In the genomic region with DNA sequence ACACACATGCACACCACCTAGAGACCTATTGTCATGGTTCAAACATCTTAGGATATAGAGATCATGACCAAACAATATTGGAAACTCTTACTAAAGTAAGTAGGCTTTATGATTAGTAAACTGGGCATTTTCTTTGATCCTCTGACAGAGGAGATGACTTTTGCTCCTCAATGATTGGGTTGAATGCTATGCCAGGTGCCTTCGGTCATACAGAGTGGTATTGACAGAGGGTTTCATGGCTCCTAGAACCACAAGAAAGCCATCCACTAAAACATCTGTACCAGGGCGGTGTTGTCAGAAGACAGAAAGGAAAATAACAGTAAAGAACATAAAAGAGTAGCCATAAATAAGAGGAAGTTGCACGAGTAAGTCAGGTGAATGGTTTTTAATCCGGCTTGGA, we compare ENCODE assay signal across 20 cellular contexts. TPM values are rescaled to one million over a fixed set of nuclear protein-coding genes. Genes with fewer than 3 reads are reported as not detected.
A peak's percentile ranks its signal among the peaks of the same experiment; 100 is the strongest.
DNase-seq lines count a peak whose midpoint lies in the region; ATAC-seq, FAIRE-seq and TF ChIP-seq lines count a peak whose summit lies in the region.
"Had no signal": no experiment of that assay in that cellular context is flagged by ENCODE, and none has a peak within 500 bp of the region (broad histone marks: within the 10 kb centered on the region; RNA-seq: fewer than 3 reads in every experiment).

No MANE protein-coding gene starts in this region.

- no peaks in the 10 kb centered on the region for H3K9me1 ChIP-seq in K562 (ENCODE audit: control insufficient read depth, insufficient read depth, low read length)

- no peak for FAIRE-seq in K562 (lab: Jason Lieb, UNC)
- FAIRE-seq: D721Med had no signal

- no peak overlapping the region for H3K9ac ChIP-seq in K562 (ENCODE audit: insufficient read depth in 1 of 2, low read depth in 2 of 2, low read length in 2 of 2)

- H3K9me3 ChIP-seq in breast epithelium (no peaks in the 10 kb centered on the region), K562 (replicated peaks; ENCODE audit: control insufficient read depth, insufficient read depth, low read depth, low read length) (no peaks in the 10 kb centered on the region), tibial artery (no peaks in the 10 kb centered on the region)
- H3K9me3 ChIP-seq: BE2C had no signal

- H3K9me3 Mint-ChIP-seq in MCF 10A (ENCODE audit: unreplicated experiment) (peaks cover 11% of the 10 kb centered on the region), IgD-negative memory B cell (no peaks in the 10 kb centered on the region)
- H3K9me3 Mint-ChIP-seq: CD8-positive, alpha-beta T cell had no signal

- CTCF ChIA-PET in MCF 10A (lab: Yijun Ruan, JAX) (interaction anchor here (0.7 kb wide), 1 partner anchor 10 kb away, joined by 3 read pairs; no protein-coding TSS in a partner anchor), K562 (lab: Yijun Ruan, JAX; ENCODE audit: low intra/inter-chr PET ratio) (no interaction called here)

- intact Hi-C loops in MCF 10A (cut with micrococcal nuclease) = no loop called here
- intact Hi-C loops in breast epithelium (cut with DNase I; ENCODE audit: low total_unique reads) = no loop called here
- intact Hi-C loops in K562 (cut with micrococcal nuclease) = no loop called here
- intact Hi-C loops in tibial artery (cut with DNase I; ENCODE audit: low total_unique reads) = no loop called here

- DNase-seq in MCF 10A (ENCODE audit: unreplicated experiment) = no peak
- no peak for DNase-seq in breast epithelium (ENCODE audit: low spot score in 2 of 2)
- no peak for DNase-seq in K562 (ENCODE audit: extremely low read depth in 1 of 4, low spot score in 3 of 4)
- no peak for DNase-seq in stimulated activated naive CD8-positive, alpha-beta T cell treated with anti-CD3 and anti-CD28 coated beads, Interleukin-15, Interleukin-2, amounts not matched to agents 100 U/mL and 50 U/mL, for 24 hours
- no peak for DNase-seq in activated T-cell treated with anti-CD3 and anti-CD28 coated beads, Interleukin-2, amount 50 U/mL, for 1 hour
- DNase-seq in AML-193 (lab: John Stamatoyannopoulos, UW) = no peak
- DNase-seq in tibial artery = no peak
- DNase-seq: ACHN; BE2C; CD8-positive, alpha-beta T cell; COR-L47; DMS153; DMS79 treated with DMSO at 0.1 percent for 48 hours; GDM1; GOT3; H9 had no signal

- ATAC-seq in K562 = no peak
- peak; percentile 29 for ATAC-seq in stimulated activated naive CD8-positive, alpha-beta T cell treated with anti-CD3 and anti-CD28 coated beads, Interleukin-15, Interleukin-2, amounts not matched to agents 100 U/mL and 50 U/mL, for 24 hours
- ATAC-seq: CD8-positive, alpha-beta T cell had no signal

- no peaks in the 10 kb centered on the region for H3K79me2 ChIP-seq in K562 (ENCODE audit: control insufficient read depth, insufficient read depth, low read length)

- in situ Hi-C loops in K562 (cut with MboI) = no loop called here

- H3K27me3 Mint-ChIP-seq in MCF 10A (ENCODE audit: insufficient read depth, unreplicated experiment) = no peaks in the 10 kb centered on the region
- no peaks in the 10 kb centered on the region for H3K27me3 Mint-ChIP-seq in IgD-negative memory B cell

- H3K27ac Mint-ChIP-seq in MCF 10A (ENCODE audit: low read depth, unreplicated experiment) = peak overlapping the region; percentile 73
- peak overlapping the region in 2 of 3 donors; percentile 28 to 92 for H3K27ac Mint-ChIP-seq in IgD-negative memory B cell
- H3K27ac Mint-ChIP-seq: CD8-positive, alpha-beta T cell; H9 had no signal

- no peak for TF ChIP-seq RAD21 in K562 (CRISPR knock-in tag; conservative IDR thresholded peaks at IDR 0.05 in 1 of 2, IDR thresholded peaks at IDR 0.05 in 1 of 2)

- WGBS in K562 (ENCODE audit: insufficient coverage, low coverage, missing lambda C conversion rate) = 57% methylated on average over 4 of the region's 4 CpGs

- H3K4me1 ChIP-seq in breast epithelium = no peaks in the 10 kb centered on the region
- peaks cover 0 to 23% of the 10 kb centered on the region in 2 experiments; a peak in 3 of 5 replicates for H3K4me1 ChIP-seq in K562 (replicated peaks in 1 of 2; ENCODE audit: control insufficient read depth in 2 of 2, insufficient read depth in 2 of 2, low read length in 2 of 2)
- no peaks in the 10 kb centered on the region for H3K4me1 ChIP-seq in tibial artery
- H3K4me1 ChIP-seq: BE2C had no signal

- TF ChIP-seq CTCF in MCF 10A (IDR thresholded peaks at IDR 0.05; ENCODE audit: unreplicated experiment) = no peak
- no peak for TF ChIP-seq CTCF in breast epithelium (IDR thresholded peaks at IDR 0.05)
- TF ChIP-seq CTCF in K562 (IDR thresholded peaks at IDR 0.05 in 2 of 3, conservative IDR thresholded peaks at IDR 0.05 in 1 of 3; ENCODE audit: insufficient read depth in 2 of 3, low read depth in 1 of 3, low read length in 3 of 3) = no peak
- no peak for TF ChIP-seq CTCF in tibial artery (IDR thresholded peaks at IDR 0.05)

- no peak overlapping the region for H3K4me3 ChIP-seq in breast epithelium
- H3K4me3 ChIP-seq in K562 = no peak overlapping the region
- H3K4me3 ChIP-seq in tibial artery = no peak overlapping the region

- no TSS peak for BruUV-seq in MCF 10A (replicated peaks; lab: Mats Ljungman, UMichigan)
- BruUV-seq in K562 (replicated peaks; lab: Mats Ljungman, UMichigan) = no TSS peak

- H3K36me3 Mint-ChIP-seq in MCF 10A (ENCODE audit: insufficient read depth, unreplicated experiment) (peaks cover 4% of the 10 kb centered on the region), IgD-negative memory B cell (no peaks in the 10 kb centered on the region)
- H3K36me3 Mint-ChIP-seq: CD8-positive, alpha-beta T cell had no signal

- H4K20me1 ChIP-seq in K562 (replicated peaks; ENCODE audit: control insufficient read depth, insufficient read depth, low read length) = no peaks in the 10 kb centered on the region

- no peak for TF ChIP-seq POLR2A in breast epithelium (IDR thresholded peaks at IDR 0.05)
- TF ChIP-seq POLR2A in K562 (conservative IDR thresholded peaks at IDR 0.05) = no peak

- no peak for TF ChIP-seq EP300 in K562 (IDR thresholded peaks at IDR 0.05; ENCODE audit: low read length)

- H3K27me3 ChIP-seq in breast epithelium = no peaks in the 10 kb centered on the region
- H3K27me3 ChIP-seq in K562 (ENCODE audit: control insufficient read depth in 2 of 2, insufficient read depth in 2 of 2, low read length in 2 of 2) = no peaks in the 10 kb centered on the region
- H3K27me3 ChIP-seq in tibial artery = no peaks in the 10 kb centered on the region
- H3K27me3 ChIP-seq: BE2C had no signal

- POLR2A ChIA-PET in MCF 10A (lab: Yijun Ruan, JAX) (interaction anchor here (0.7 kb wide), 1 partner anchor 22 kb away, joined by 5 read pairs; no protein-coding TSS in a partner anchor), K562 (lab: Yijun Ruan, JAX) (interaction anchor here (1.0 to 1.6 kb wide), 4 partner anchors 13 to 33 kb away, joined by 3 to 7 read pairs (median 4); no protein-coding TSS in a partner anchor)

- H3K4me1 Mint-ChIP-seq in MCF 10A (ENCODE audit: insufficient read depth, unreplicated experiment) (peaks cover 14% of the 10 kb centered on the region), IgD-negative memory B cell (peaks cover 25 to 37% (median 30%) of the 10 kb centered on the region in 3 donors)

- no peak overlapping the region for H3K27ac ChIP-seq in breast epithelium
- no peak overlapping the region for H3K27ac ChIP-seq in K562 (ENCODE audit: extremely low read depth, low read depth, low read length)
- H3K27ac ChIP-seq in tibial artery = no peak overlapping the region
- H3K27ac ChIP-seq: C4-2B had no signal

- no peaks in the 10 kb centered on the region for H3K36me3 ChIP-seq in breast epithelium
- H3K36me3 ChIP-seq in K562 (ENCODE audit: control insufficient read depth, insufficient read depth, low read length) = no peaks in the 10 kb centered on the region
- no peaks in the 10 kb centered on the region for H3K36me3 ChIP-seq in tibial artery
- H3K36me3 ChIP-seq: BE2C had no signal

- H2AFZ ChIP-seq in K562 (ENCODE audit: low read depth, low read length) = 0 out of 2 replicates have a peak overlapping the region, but pooled peaks have one; percentile 29

- no peak overlapping the region for H3K4me3 Mint-ChIP-seq in MCF 10A (ENCODE audit: unreplicated experiment)
- peak overlapping the region in 1 of 4 donors; percentile 38 for H3K4me3 Mint-ChIP-seq in IgD-negative memory B cell
- H3K4me3 Mint-ChIP-seq: CD8-positive, alpha-beta T cell; H9 had no signal

- H3K4me2 ChIP-seq in K562 (ENCODE audit: insufficient read depth, low read length) = no peak overlapping the region

TF ChIP-seq in K562, 482 proteins besides CTCF, POLR2A, EP300 and RAD21 (continues in another document):
- TF ChIP-seq STAT5A (IDR thresholded peaks at IDR 0.05; ENCODE audit: borderline replicate concordance, low read length) (no peak), GABPA (tag; conservative IDR thresholded peaks at IDR 0.05; ENCODE audit: low read depth) (no peak), ZNF717 (CRISPR knock-in tag; IDR thresholded peaks at IDR 0.05) (no peak), RBM39 (optimal IDR thresholded peaks at IDR 0.05; ENCODE audit: low read depth, low read length) (no peak), NELFE (IDR thresholded peaks at IDR 0.05; ENCODE audit: insufficient read depth, insufficient read length) (no peak), ZFP36 (IDR thresholded peaks at IDR 0.05; ENCODE audit: low read depth, low read length, partially characterized antibody) (no peak), BRF1 (IDR thresholded peaks at IDR 0.05; ENCODE audit: borderline replicate concordance, extremely low read depth, insufficient read length) (no peak), MTA1 (IDR thresholded peaks at IDR 0.05; ENCODE audit: borderline replicate concordance) (no peak)

RNA-seq across cellular contexts. Expression of gene SAMSN1, which starts 20.8 kb away (rescaled TPM):
- total RNA-seq in MCF 10A (2022) (2.3 and 6.8 TPM in 2 replicates), breast epithelium (10 to 100 TPM in 2 of 3 donors, 1 to 10 TPM in 1; 7.5 to 15.4 (median 11.4) TPM), K562 (2014; rRNA removed) (96.8 and 106 TPM in 2 replicates), K562 (2014; rRNA removed; fragmentation: Illumina TruSeq; extraction: Trizol) (201 and 218 TPM in 2 replicates), K562 (2015; rRNA removed; fragmentation: Illumina TruSeq; extraction: Trizol) (143 and 159 TPM in 2 replicates), K562 (2021) (101 and 118 TPM in 2 replicates)
- polyA plus RNA-seq in IgD-negative memory B cell (24.6 TPM), K562 (2011; rRNA removed) (135 and 151 TPM in 2 replicates), K562 (2014; fragmentation: Illumina TruSeq; extraction: Trizol) (172 and 209 TPM in 2 replicates), K562 (2014; fragmentation: Nextera tagmentation; extraction: Ambion mirVana) (100 to 1,000 TPM; 184 to 223 TPM), K562 (2014; rRNA removed) (129 and 135 TPM in 2 replicates)
- 35.2 and 136 TPM in 2 replicates for total RNA-seq in K562 (2011; cell fraction: chromatin; rRNA removed; ENCODE audit: low replicate concordance)
- total RNA-seq in K562 (2011; cell fraction: nucleolus; rRNA removed) = 20.5 and 30.3 TPM in 2 replicates
- total RNA-seq in K562 (2011; cell fraction: nucleoplasm; rRNA removed) = 46.3 and 72.5 TPM in 2 replicates
- 22.7 and 52.5 TPM in 2 replicates for polyA plus RNA-seq in K562 (2011; cell fraction: cytosol; rRNA removed)
- 48.6 and 89.9 TPM in 2 replicates for polyA plus RNA-seq in K562 (2011; cell fraction: nucleus; rRNA removed)
- 101 and 117 TPM in 2 replicates for polyA plus RNA-seq in K562 (2012)
- 95.4 and 142 TPM in 2 replicates for polyA minus RNA-seq in K562 (2011; rRNA and poly(A)+ RNA removed)
- polyA minus RNA-seq in K562 (2011; cell fraction: cytosol; rRNA and poly(A)+ RNA removed) = 33.6 and 37.9 TPM in 2 replicates
- 39.7 and 92.0 TPM in 2 replicates for polyA minus RNA-seq in K562 (2011; cell fraction: nucleus; rRNA and poly(A)+ RNA removed)
- total RNA-seq: A172 had no signal
